1 cellular context compared by ENCODE assay signal in the genomic region with DNA sequence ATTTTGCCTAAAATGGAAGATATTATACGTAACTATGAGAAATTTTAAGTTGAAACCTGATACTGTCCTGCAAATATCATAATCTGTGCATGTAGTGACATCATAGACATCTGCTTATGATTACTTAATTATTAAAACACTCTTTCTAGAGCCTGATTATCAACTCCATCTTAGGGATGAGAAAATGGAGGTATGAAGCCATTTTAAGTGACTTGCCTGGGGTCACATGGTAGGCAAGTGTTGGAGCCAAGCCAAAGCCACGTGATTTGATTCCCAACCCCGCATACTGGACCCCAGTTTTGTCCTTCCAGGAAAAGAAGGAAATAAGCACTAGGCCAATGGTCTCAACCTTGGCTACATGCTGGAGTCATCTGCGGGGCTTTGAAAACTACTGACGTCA.
TF ChIP-seq lines count a peak whose summit lies in the region.

No MANE protein-coding gene starts in this region.

TF ChIP-seq in K562, 482 proteins besides CTCF, POLR2A, EP300 and RAD21 (continued from another document):
- TF ChIP-seq, protein P1, sequence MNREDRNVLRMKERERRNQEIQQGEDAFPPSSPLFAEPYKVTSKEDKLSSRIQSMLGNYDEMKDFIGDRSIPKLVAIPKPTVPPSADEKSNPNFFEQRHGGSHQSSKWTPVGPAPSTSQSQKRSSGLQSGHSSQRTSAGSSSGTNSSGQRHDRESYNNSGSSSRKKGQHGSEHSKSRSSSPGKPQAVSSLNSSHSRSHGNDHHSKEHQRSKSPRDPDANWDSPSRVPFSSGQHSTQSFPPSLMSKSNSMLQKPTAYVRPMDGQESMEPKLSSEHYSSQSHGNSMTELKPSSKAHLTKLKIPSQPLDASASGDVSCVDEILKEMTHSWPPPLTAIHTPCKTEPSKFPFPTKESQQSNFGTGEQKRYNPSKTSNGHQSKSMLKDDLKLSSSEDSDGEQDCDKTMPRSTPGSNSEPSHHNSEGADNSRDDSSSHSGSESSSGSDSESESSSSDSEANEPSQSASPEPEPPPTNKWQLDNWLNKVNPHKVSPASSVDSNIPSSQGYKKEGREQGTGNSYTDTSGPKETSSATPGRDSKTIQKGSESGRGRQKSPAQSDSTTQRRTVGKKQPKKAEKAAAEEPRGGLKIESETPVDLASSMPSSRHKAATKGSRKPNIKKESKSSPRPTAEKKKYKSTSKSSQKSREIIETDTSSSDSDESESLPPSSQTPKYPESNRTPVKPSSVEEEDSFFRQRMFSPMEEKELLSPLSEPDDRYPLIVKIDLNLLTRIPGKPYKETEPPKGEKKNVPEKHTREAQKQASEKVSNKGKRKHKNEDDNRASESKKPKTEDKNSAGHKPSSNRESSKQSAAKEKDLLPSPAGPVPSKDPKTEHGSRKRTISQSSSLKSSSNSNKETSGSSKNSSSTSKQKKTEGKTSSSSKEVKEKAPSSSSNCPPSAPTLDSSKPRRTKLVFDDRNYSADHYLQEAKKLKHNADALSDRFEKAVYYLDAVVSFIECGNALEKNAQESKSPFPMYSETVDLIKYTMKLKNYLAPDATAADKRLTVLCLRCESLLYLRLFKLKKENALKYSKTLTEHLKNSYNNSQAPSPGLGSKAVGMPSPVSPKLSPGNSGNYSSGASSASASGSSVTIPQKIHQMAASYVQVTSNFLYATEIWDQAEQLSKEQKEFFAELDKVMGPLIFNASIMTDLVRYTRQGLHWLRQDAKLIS (CRISPR knock-in tag; IDR thresholded peaks at IDR 0.05): no peak
- no peak for TF ChIP-seq JUND (IDR thresholded peaks at IDR 0.05; ENCODE audit: borderline replicate concordance, low read depth, low read length)
- TF ChIP-seq JUND (tag; IDR thresholded peaks at IDR 0.05; ENCODE audit: borderline replicate concordance, low read depth, low read length): no peak
- no peak for TF ChIP-seq ZNF644 (tag; IDR thresholded peaks at IDR 0.05; ENCODE audit: low read depth)
- TF ChIP-seq, protein P2, sequence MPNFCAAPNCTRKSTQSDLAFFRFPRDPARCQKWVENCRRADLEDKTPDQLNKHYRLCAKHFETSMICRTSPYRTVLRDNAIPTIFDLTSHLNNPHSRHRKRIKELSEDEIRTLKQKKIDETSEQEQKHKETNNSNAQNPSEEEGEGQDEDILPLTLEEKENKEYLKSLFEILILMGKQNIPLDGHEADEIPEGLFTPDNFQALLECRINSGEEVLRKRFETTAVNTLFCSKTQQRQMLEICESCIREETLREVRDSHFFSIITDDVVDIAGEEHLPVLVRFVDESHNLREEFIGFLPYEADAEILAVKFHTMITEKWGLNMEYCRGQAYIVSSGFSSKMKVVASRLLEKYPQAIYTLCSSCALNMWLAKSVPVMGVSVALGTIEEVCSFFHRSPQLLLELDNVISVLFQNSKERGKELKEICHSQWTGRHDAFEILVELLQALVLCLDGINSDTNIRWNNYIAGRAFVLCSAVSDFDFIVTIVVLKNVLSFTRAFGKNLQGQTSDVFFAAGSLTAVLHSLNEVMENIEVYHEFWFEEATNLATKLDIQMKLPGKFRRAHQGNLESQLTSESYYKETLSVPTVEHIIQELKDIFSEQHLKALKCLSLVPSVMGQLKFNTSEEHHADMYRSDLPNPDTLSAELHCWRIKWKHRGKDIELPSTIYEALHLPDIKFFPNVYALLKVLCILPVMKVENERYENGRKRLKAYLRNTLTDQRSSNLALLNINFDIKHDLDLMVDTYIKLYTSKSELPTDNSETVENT (CRISPR knock-in tag; IDR thresholded peaks at IDR 0.05): no peak
- no peak for TF ChIP-seq XRCC4 (IDR thresholded peaks at IDR 0.05; ENCODE audit: extremely low read depth, insufficient read depth, insufficient read length)
- TF ChIP-seq SIN3B (IDR thresholded peaks at IDR 0.05; ENCODE audit: low read depth): no peak
- TF ChIP-seq RAD51 (IDR thresholded peaks at IDR 0.05; ENCODE audit: borderline replicate concordance, low read depth): peak; percentile 25; the same call in 1 of the 2 replicates
- no peak for TF ChIP-seq MIER1 (IDR thresholded peaks at IDR 0.05; ENCODE audit: low read depth)
- no peak for TF ChIP-seq HEY1 (CRISPR knock-in tag; IDR thresholded peaks at IDR 0.05; ENCODE audit: borderline replicate concordance)
- no peak for TF ChIP-seq ZNF224 (CRISPR knock-in tag; IDR thresholded peaks at IDR 0.05)
- TF ChIP-seq ZSCAN29 (IDR thresholded peaks at IDR 0.05): no peak
- TF ChIP-seq U2AF1 (optimal IDR thresholded peaks at IDR 0.05; ENCODE audit: low read depth, low read length): no peak
- TF ChIP-seq, protein P3, sequence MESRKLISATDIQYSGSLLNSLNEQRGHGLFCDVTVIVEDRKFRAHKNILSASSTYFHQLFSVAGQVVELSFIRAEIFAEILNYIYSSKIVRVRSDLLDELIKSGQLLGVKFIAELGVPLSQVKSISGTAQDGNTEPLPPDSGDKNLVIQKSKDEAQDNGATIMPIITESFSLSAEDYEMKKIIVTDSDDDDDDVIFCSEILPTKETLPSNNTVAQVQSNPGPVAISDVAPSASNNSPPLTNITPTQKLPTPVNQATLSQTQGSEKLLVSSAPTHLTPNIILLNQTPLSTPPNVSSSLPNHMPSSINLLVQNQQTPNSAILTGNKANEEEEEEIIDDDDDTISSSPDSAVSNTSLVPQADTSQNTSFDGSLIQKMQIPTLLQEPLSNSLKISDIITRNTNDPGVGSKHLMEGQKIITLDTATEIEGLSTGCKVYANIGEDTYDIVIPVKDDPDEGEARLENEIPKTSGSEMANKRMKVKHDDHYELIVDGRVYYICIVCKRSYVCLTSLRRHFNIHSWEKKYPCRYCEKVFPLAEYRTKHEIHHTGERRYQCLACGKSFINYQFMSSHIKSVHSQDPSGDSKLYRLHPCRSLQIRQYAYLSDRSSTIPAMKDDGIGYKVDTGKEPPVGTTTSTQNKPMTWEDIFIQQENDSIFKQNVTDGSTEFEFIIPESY (CRISPR knock-in tag; IDR thresholded peaks at IDR 0.05): no peak
- TF ChIP-seq, protein P4, sequence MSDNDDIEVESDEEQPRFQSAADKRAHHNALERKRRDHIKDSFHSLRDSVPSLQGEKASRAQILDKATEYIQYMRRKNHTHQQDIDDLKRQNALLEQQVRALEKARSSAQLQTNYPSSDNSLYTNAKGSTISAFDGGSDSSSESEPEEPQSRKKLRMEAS (CRISPR knock-in tag; IDR thresholded peaks at IDR 0.05): no peak
- TF ChIP-seq, protein P5, sequence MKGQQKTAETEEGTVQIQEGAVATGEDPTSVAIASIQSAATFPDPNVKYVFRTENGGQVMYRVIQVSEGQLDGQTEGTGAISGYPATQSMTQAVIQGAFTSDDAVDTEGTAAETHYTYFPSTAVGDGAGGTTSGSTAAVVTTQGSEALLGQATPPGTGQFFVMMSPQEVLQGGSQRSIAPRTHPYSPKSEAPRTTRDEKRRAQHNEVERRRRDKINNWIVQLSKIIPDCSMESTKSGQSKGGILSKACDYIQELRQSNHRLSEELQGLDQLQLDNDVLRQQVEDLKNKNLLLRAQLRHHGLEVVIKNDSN (CRISPR knock-in tag; IDR thresholded peaks at IDR 0.05): no peak
- TF ChIP-seq BCL6 (CRISPR knock-in tag; IDR thresholded peaks at IDR 0.05): no peak
TF ChIP-seq in K562: peak in this region for 5.
